In the genomic region with DNA sequence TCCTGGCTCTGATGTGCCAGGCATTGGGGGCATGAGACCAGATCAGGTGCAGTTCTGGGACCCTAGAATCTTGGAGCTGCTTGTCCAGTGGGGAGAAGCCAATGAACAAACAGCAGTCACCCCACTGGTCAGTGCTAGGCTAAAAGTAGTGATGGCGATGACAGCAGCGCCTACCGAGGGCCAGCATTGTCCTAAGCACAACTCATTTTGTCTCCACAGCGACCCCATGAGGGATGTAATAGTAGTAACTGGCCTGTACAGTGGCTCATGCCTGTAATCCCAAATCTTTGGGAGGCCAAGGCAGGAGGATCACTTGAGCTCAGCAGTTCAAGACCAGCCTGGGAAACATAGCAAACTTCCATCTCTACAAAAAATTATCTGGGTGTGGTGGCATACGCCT, we compare ENCODE assay signal across 14 cellular contexts. TPM values are rescaled to one million over a fixed set of nuclear protein-coding genes. Genes with fewer than 3 reads are reported as not detected.
DNase-seq lines count a peak whose midpoint lies in the region; TF ChIP-seq lines count a peak whose summit lies in the region.
"Had no signal": no experiment of that assay in that cellular context is flagged by ENCODE, and none has a peak within 500 bp of the region (broad histone marks: within the 10 kb centered on the region; RNA-seq: fewer than 3 reads in every experiment).

No MANE protein-coding gene starts in this region.

- H3K36me3 ChIP-seq in DOHH2 (ENCODE audit: control insufficient read depth, low read length) (peaks cover 70% of the 10 kb centered on the region), brain microvascular endothelial cell (replicated peaks) (peaks cover 22% of the 10 kb centered on the region), kidney epithelial cell (ENCODE audit: control insufficient read depth, insufficient read depth, low read length) (peaks cover 5% of the 10 kb centered on the region)

- H3K27ac ChIP-seq in DOHH2 (ENCODE audit: low read depth, low read length) (no peak overlapping the region), brain microvascular endothelial cell (no peak overlapping the region)
- H3K27ac ChIP-seq: suprapubic skin had no signal

- H4K20me1 ChIP-seq in DOHH2 (ENCODE audit: control insufficient read depth, insufficient read depth, low read depth, low read length): 0 out of 2 replicates have a peak, but pooled peaks cover 4% of the 10 kb centered on the region

- no peaks in the 10 kb centered on the region for H3K9me2 ChIP-seq in DOHH2 (replicated peaks; ENCODE audit: control insufficient read depth, low read length)

- in situ Hi-C loops in brain microvascular endothelial cell (cut with HindIII; ENCODE audit: low pct_ligation_motif_present, low sequenced_read_pairs): no loop called here

- no peak for DNase-seq in HFF-Myc (ENCODE audit: extremely low read depth, low read depth)
- DNase-seq in brain microvascular endothelial cell: no peak
- DNase-seq in kidney epithelial cell (ENCODE audit: low read depth): no peak
- no peak for DNase-seq in cerebellum (ENCODE audit: low spot score)
- DNase-seq in NCI-H187 (lab: John Stamatoyannopoulos, UW): no peak
- DNase-seq in cardiac septum (ENCODE audit: low spot score): no peak
- no peak for DNase-seq in NCI-H345 treated with DMSO at 0.1 percent for 48 hours (lab: John Stamatoyannopoulos, UW; ENCODE audit: unreplicated experiment)
- DNase-seq: activated CD4-positive, alpha-beta memory T cell treated with anti-CD3 and anti-CD28 coated beads for 36 hours; CD4-positive, alpha-beta memory T cell; NCI-H345; RPMI8226 had no signal

- no peaks in the 10 kb centered on the region for H3F3A ChIP-seq in DOHH2 (ENCODE audit: control insufficient read depth, insufficient read depth)

- intact Hi-C loops in cardiac septum (cut with DNase I): no loop called here

- H3K4me2 ChIP-seq in DOHH2 (ENCODE audit: low read length): no peak overlapping the region

- peaks cover 26% of the 10 kb centered on the region for H3K4me1 ChIP-seq in DOHH2 (ENCODE audit: control insufficient read depth, low read length)

- H3K27me3 ChIP-seq in DOHH2 (ENCODE audit: control insufficient read depth, low read length) (no peaks in the 10 kb centered on the region), brain microvascular endothelial cell (replicated peaks) (no peaks in the 10 kb centered on the region), kidney epithelial cell (ENCODE audit: control insufficient read depth, insufficient read depth, low read length) (no peaks in the 10 kb centered on the region)
- H3K27me3 ChIP-seq: suprapubic skin had no signal

- H3K79me2 ChIP-seq in DOHH2 (ENCODE audit: control insufficient read depth, low read length): peaks cover 57% of the 10 kb centered on the region

- H3K4me3 ChIP-seq in DOHH2 (ENCODE audit: low read length) (no peak overlapping the region), HFF-Myc (replicated peaks; ENCODE audit: low read depth, low read length) (no peak overlapping the region), brain microvascular endothelial cell (ENCODE audit: low read depth, low read length) (no peak overlapping the region), kidney epithelial cell (ENCODE audit: low read depth, low read length) (no peak overlapping the region)
- H3K4me3 ChIP-seq: suprapubic skin had no signal

- TF ChIP-seq CTCF in DOHH2 (IDR thresholded peaks at IDR 0.05; ENCODE audit: low read depth, low read length, poor library complexity, severe bottlenecking) (peak; percentile 55), HFF-Myc (IDR thresholded peaks at IDR 0.05; ENCODE audit: low read depth, low read length, missing control alignments) (peak; percentile 25), brain microvascular endothelial cell (IDR thresholded peaks at IDR 0.05; ENCODE audit: low read depth, low read length, missing control alignments) (peak; percentile 43), kidney epithelial cell (IDR thresholded peaks at IDR 0.05; ENCODE audit: insufficient read depth, low read length, poor library complexity, severe bottlenecking) (peak; percentile 19)

- H3K9me3 ChIP-seq in DOHH2 (ENCODE audit: control insufficient read depth, insufficient read depth, low read length): no peaks in the 10 kb centered on the region
- H3K9me3 ChIP-seq: suprapubic skin had no signal

RNA-seq across cellular contexts. Expression of a gene that starts 6.2 kb away (rescaled TPM):
- total RNA-seq in kidney epithelial cell: 30.2 and 30.8 TPM in 2 replicates
- total RNA-seq in cerebellum: 11.5 TPM
- 9.9 TPM for total RNA-seq in cardiac septum

RNA-seq across cellular contexts. Expression of a gene that starts 6.5 kb away (rescaled TPM):
- total RNA-seq in kidney epithelial cell: 28.2 and 35.6 TPM in 2 replicates
- total RNA-seq in cerebellum: 46.9 TPM
- total RNA-seq in cardiac septum: 14.1 TPM

RNA-seq across cellular contexts. Expression of a gene that starts 42.0 kb away (rescaled TPM):
- total RNA-seq in kidney epithelial cell (13.0 and 15.5 TPM in 2 replicates), cerebellum (9.9 TPM), cardiac septum (2.3 TPM)

RNA-seq across cellular contexts. Expression of a gene that starts 56.3 kb away (rescaled TPM):
- 1.1 TPM in 1 of 2 replicates, not detected in the other for total RNA-seq in kidney epithelial cell
- total RNA-seq in cerebellum: not detected
- not detected for total RNA-seq in cardiac septum
- total RNA-seq: activated CD4-positive, alpha-beta memory T cell treated with anti-CD3 and anti-CD28 coated beads for 36 hours; CD4-positive, alpha-beta memory T cell; myocyte had no signal
